ENCODE assay signal across 18 cellular contexts in genomic region chr12:85782711-85783110, GRCh38. TPM values are rescaled to one million over a fixed set of nuclear protein-coding genes. Genes with fewer than 3 reads are reported as not detected.
"Had no signal": no experiment of that assay in that cellular context is flagged by ENCODE, and none has a peak within 500 bp of the region (broad histone marks: within the 10 kb centered on the region; RNA-seq: fewer than 3 reads in every experiment).

No MANE protein-coding gene starts in this region.

- DNase-seq: activated CD4-positive, alpha-beta T cell treated with anti-CD3 and anti-CD28 coated beads for 1 hour; activated CD4-positive, alpha-beta T cell treated with anti-CD3 and anti-CD28 coated beads, Interleukin-2, amount 50 U/mL, for 48 hours; activated gamma-delta T cell; activated T-cell treated with anti-CD3 and anti-CD28 coated beads, Interleukin-2, amount 50 U/mL, for 48 hours; amygdala; glutamatergic neuron; nucleus accumbens; psoas muscle; sigmoid colon; stimulated activated CD4-positive, alpha-beta T cell treated with anti-CD3 and anti-CD28 coated beads, Interleukin-15, amount 100 ng/mL, for 24 hours; stimulated activated CD4-positive, alpha-beta T cell treated with anti-CD3 and anti-CD28 coated beads, Interleukin-4, amount 100 ng/mL, for 24 hours; upper lobe of right lung had no signal

- H3K9me3 Mint-ChIP-seq: stimulated activated naive CD8-positive, alpha-beta T cell treated with anti-CD3 and anti-CD28 coated beads, Interleukin-15, Interleukin-2, amounts not matched to agents 100 ng/mL and 50 ng/mL, for 24 hours; T-helper 2 cell treated with Interferon-gamma antibody and Interleukin-4, amounts not matched to agents 5 μg/mL and 100 μg/mL, for 36 hours had no signal

- H3K9me3 ChIP-seq: psoas muscle, sigmoid colon, upper lobe of right lung had no signal

- H3K27me3 ChIP-seq: sigmoid colon, upper lobe of right lung had no signal

- H3K27me3 Mint-ChIP-seq: activated naive CD8-positive, alpha-beta T cell; dendritic cell treated with granulocyte-macrophage colony-stimulating factor and Interleukin-4, amounts not matched to agents 40 ng/mL and 50 ng/mL, for 4 days; natural killer cell treated with Interleukin-12 subunit alpha and Interleukin-12 subunit beta and Interleukin-15 and Interleukin-18, amount 100 ng/mL, for 72 hours; stimulated activated naive CD8-positive, alpha-beta T cell treated with anti-CD3 and anti-CD28 coated beads, Interleukin-15, Interleukin-2, amounts not matched to agents 100 ng/mL and 50 ng/mL, for 24 hours had no signal

- H3K4me3 ChIP-seq: psoas muscle, sigmoid colon, upper lobe of right lung had no signal

- H3K36me3 Mint-ChIP-seq: activated naive CD8-positive, alpha-beta T cell; brain; natural killer cell treated with Interleukin-12 subunit alpha and Interleukin-12 subunit beta and Interleukin-15 and Interleukin-18, amount 100 ng/mL, for 72 hours had no signal

- H3K27ac Mint-ChIP-seq: activated naive CD8-positive, alpha-beta T cell; dendritic cell treated with granulocyte-macrophage colony-stimulating factor and Interleukin-4, amounts not matched to agents 40 ng/mL and 50 ng/mL, for 4 days; natural killer cell treated with Interleukin-12 subunit alpha and Interleukin-12 subunit beta and Interleukin-15 and Interleukin-18, amount 100 ng/mL, for 72 hours; stimulated activated naive CD8-positive, alpha-beta T cell treated with anti-CD3 and anti-CD28 coated beads, Interleukin-15, Interleukin-2, amounts not matched to agents 100 ng/mL and 50 ng/mL, for 24 hours; T-helper 2 cell treated with Interferon-gamma antibody and Interleukin-4, amounts not matched to agents 5 μg/mL and 100 μg/mL, for 36 hours had no signal

- H3K4me3 Mint-ChIP-seq: activated naive CD8-positive, alpha-beta T cell; brain; dendritic cell treated with granulocyte-macrophage colony-stimulating factor and Interleukin-4, amounts not matched to agents 40 ng/mL and 50 ng/mL, for 4 days; natural killer cell treated with Interleukin-12 subunit alpha and Interleukin-12 subunit beta and Interleukin-15 and Interleukin-18, amount 100 ng/mL, for 72 hours; stimulated activated naive CD8-positive, alpha-beta T cell treated with anti-CD3 and anti-CD28 coated beads, Interleukin-15, Interleukin-2, amounts not matched to agents 100 ng/mL and 50 ng/mL, for 24 hours; T-helper 2 cell treated with Interferon-gamma antibody and Interleukin-4, amounts not matched to agents 5 μg/mL and 100 μg/mL, for 36 hours had no signal

- H3K36me3 ChIP-seq: sigmoid colon, upper lobe of right lung had no signal

- H3K27ac ChIP-seq: psoas muscle, sigmoid colon, upper lobe of right lung had no signal

- H3K4me1 ChIP-seq: psoas muscle, sigmoid colon, upper lobe of right lung had no signal

RNA-seq across cellular contexts. Expression of gene RASSF9, which starts 53.5 kb away (rescaled TPM):
- total RNA-seq: natural killer cell treated with Interleukin-12 subunit alpha and Interleukin-12 subunit beta and Interleukin-15 and Interleukin-18, amount 100 ng/mL, for 72 hours had no signal
